ENCODE assay signal across 1 cellular context in the genomic region with DNA sequence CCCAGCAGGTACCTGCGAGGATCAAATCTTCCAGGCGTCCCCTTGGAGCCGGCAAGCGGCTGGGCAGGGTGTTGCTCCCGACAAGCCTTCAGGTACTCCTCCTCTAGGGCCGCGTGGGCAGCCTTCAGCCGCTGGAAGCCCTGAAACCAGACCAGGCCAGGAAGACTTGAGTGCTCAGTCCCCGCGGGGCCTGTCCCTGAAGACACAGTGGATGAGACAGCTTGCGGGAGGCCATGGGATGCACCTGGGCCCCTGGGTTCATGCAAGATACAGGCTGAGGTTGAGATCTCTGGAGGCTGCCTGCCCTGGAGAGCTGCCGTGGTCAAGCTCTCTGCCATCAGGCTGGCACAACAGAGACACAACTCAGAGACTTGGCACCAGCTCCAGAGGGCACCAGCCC.
TF ChIP-seq lines count a peak whose summit lies in the region.

No MANE protein-coding gene starts in this region.

TF ChIP-seq in HepG2, 621 proteins besides CTCF, POLR2A, EP300 and RAD21:
- TF ChIP-seq ZNF790 (CRISPR knock-in tag; IDR thresholded peaks at IDR 0.05; ENCODE audit: borderline replicate concordance) (no peak), NCOA1 (CRISPR knock-in tag; IDR thresholded peaks at IDR 0.05) (no peak), AGO2 (optimal IDR thresholded peaks at IDR 0.05; ENCODE audit: low read depth, low read length) (no peak), MTF2 (CRISPR knock-in tag; IDR thresholded peaks at IDR 0.05; ENCODE audit: borderline replicate concordance) (no peak), ZKSCAN5 (CRISPR knock-in tag; IDR thresholded peaks at IDR 0.05) (no peak), ZNF674 (CRISPR knock-in tag; IDR thresholded peaks at IDR 0.05; ENCODE audit: low read depth) (no peak), MATR3 (CRISPR knock-in tag; IDR thresholded peaks at IDR 0.05) (no peak), PRDM10 (CRISPR knock-in tag; IDR thresholded peaks at IDR 0.05; ENCODE audit: low read depth) (no peak), ZNF446 (CRISPR knock-in tag; IDR thresholded peaks at IDR 0.05) (no peak), NR3C1 (CRISPR knock-in tag; IDR thresholded peaks at IDR 0.05) (no peak), CEBPB (IDR thresholded peaks at IDR 0.05; ENCODE audit: borderline replicate concordance, low read depth, low read length) (no peak), NCOR1 (IDR thresholded peaks at IDR 0.05; ENCODE audit: borderline replicate concordance, low read length) (no peak), SALL2 (CRISPR knock-in tag; IDR thresholded peaks at IDR 0.05) (no peak), ZNF24 (IDR thresholded peaks at IDR 0.05) (no peak), ZNF670 (CRISPR knock-in tag; IDR thresholded peaks at IDR 0.05; ENCODE audit: borderline replicate concordance) (no peak)
- TF ChIP-seq, protein P1, sequence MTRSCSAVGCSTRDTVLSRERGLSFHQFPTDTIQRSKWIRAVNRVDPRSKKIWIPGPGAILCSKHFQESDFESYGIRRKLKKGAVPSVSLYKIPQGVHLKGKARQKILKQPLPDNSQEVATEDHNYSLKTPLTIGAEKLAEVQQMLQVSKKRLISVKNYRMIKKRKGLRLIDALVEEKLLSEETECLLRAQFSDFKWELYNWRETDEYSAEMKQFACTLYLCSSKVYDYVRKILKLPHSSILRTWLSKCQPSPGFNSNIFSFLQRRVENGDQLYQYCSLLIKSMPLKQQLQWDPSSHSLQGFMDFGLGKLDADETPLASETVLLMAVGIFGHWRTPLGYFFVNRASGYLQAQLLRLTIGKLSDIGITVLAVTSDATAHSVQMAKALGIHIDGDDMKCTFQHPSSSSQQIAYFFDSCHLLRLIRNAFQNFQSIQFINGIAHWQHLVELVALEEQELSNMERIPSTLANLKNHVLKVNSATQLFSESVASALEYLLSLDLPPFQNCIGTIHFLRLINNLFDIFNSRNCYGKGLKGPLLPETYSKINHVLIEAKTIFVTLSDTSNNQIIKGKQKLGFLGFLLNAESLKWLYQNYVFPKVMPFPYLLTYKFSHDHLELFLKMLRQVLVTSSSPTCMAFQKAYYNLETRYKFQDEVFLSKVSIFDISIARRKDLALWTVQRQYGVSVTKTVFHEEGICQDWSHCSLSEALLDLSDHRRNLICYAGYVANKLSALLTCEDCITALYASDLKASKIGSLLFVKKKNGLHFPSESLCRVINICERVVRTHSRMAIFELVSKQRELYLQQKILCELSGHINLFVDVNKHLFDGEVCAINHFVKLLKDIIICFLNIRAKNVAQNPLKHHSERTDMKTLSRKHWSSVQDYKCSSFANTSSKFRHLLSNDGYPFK (CRISPR knock-in tag; IDR thresholded peaks at IDR 0.05; ENCODE audit: borderline replicate concordance), result no peak
- TF ChIP-seq, protein P2, sequence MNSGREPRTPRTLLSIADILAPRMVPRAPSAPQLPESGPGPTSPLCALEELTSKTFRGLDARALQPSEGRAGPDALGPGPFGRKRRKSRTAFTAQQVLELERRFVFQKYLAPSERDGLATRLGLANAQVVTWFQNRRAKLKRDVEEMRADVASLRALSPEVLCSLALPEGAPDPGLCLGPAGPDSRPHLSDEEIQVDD (CRISPR knock-in tag; IDR thresholded peaks at IDR 0.05; ENCODE audit: borderline replicate concordance), result no peak
